Comparison of ENCODE assay signal across 8 cellular contexts in genomic region chr10:114043532-114044250, GRCh38. TPM values are rescaled to one million over a fixed set of nuclear protein-coding genes. Genes with fewer than 3 reads are reported as not detected.
DNase-seq lines count a peak whose midpoint lies in the region; ATAC-seq and TF ChIP-seq lines count a peak whose summit lies in the region.

Gene ADRB1, plus strand, starts transcription at chr10:114043866. Its CDS starts 267 bp downstream, at chr10:114044133.

- peaks cover 8% of the 10 kb centered on the region for H3K9me3 ChIP-seq in BLaER1
- H3K9me3 ChIP-seq in gastrocnemius medialis = no peaks in the 10 kb centered on the region

- peak within 1 kb of the TSS; percentile 90 for H3K4me2 ChIP-seq in BLaER1

- TF ChIP-seq CTCF in MCF 10A (IDR thresholded peaks at IDR 0.05; ENCODE audit: unreplicated experiment) (no peak), gastrocnemius medialis (IDR thresholded peaks at IDR 0.05 in 4 of 5, conservative IDR thresholded peaks at IDR 0.05 in 1 of 5) (no peak)

- intact Hi-C loops in MCF 10A (cut with micrococcal nuclease) = no loop called here
- intact Hi-C loops in gastrocnemius medialis (cut with DNase I; ENCODE audit: low total_unique reads) = no loop called here

- peak within 1 kb of the TSS; percentile 67 for H3K9ac ChIP-seq in BLaER1

- H3K4me1 ChIP-seq in BLaER1 (peaks cover 15% of the 10 kb centered on the region; the same call in 1 of the 2 replicates), gastrocnemius medialis (peaks cover 6% of the 10 kb centered on the region in 2 donors)

- H3K27ac ChIP-seq in BLaER1 = peak within 1 kb of the TSS; percentile 59
- H3K27ac ChIP-seq in gastrocnemius medialis = peak within 1 kb of the TSS in 1 of 4 donors; percentile 35

- no peaks in the 10 kb centered on the region for H3K36me3 Mint-ChIP-seq in MCF 10A (ENCODE audit: insufficient read depth, unreplicated experiment)

- H3K4me3 ChIP-seq in BLaER1 (peak within 1 kb of the TSS; percentile 74), gastrocnemius medialis (peak within 1 kb of the TSS; percentile 51 to 57 (median 52))

- DNase-seq in GM19238 (ENCODE audit: insufficient read length, low spot score) = peak; percentile 55
- peak; percentile 93 for DNase-seq in HuH-7.5 (ENCODE audit: low spot score)
- peak; percentile 28 for DNase-seq in SK-N-DZ (ENCODE audit: low spot score)
- DNase-seq in MCF 10A (ENCODE audit: unreplicated experiment) = peak; percentile 64
- peak; percentile 88 for DNase-seq in iPS-NIHi11 (ENCODE audit: low spot score)
- peak; percentile 61 to 68 for DNase-seq in gastrocnemius medialis
- no peak for DNase-seq in GDM1 (lab: John Stamatoyannopoulos, UW)

- CTCF ChIA-PET in MCF 10A (lab: Yijun Ruan, JAX) = interaction anchor here (0.6 to 1.6 kb wide), 2 partner anchors 25 to 336 kb away, joined by 3 to 4 read pairs; no protein-coding TSS in a partner anchor

- no peak within 1 kb of the TSS for H3K27ac Mint-ChIP-seq in MCF 10A (ENCODE audit: low read depth, unreplicated experiment)

- H3K4me1 Mint-ChIP-seq in MCF 10A (ENCODE audit: insufficient read depth, unreplicated experiment) = no peaks in the 10 kb centered on the region

- peak; percentile 24 to 51 for ATAC-seq in gastrocnemius medialis

- in situ Hi-C loops in gastrocnemius medialis (cut with MboI; ENCODE audit: low sequenced_read_pairs in 4 of 4) = no loop called here

- peak within 1 kb of the TSS; percentile 74 for H3K4me3 Mint-ChIP-seq in MCF 10A (ENCODE audit: unreplicated experiment)

- no peaks in the 10 kb centered on the region for H3K36me3 ChIP-seq in BLaER1
- H3K36me3 ChIP-seq in gastrocnemius medialis = no peaks in the 10 kb centered on the region

- no TSS peak for BruUV-seq in MCF 10A (replicated peaks; lab: Mats Ljungman, UMichigan)

- POLR2A ChIA-PET in MCF 10A (lab: Yijun Ruan, JAX) = interaction anchor here (0.7 to 1.7 kb wide), 7 partner anchors 7 to 576 kb away, joined by 3 to 7 read pairs (median 3); no protein-coding TSS in a partner anchor

- H3K9me3 Mint-ChIP-seq in MCF 10A (ENCODE audit: unreplicated experiment) = no peaks in the 10 kb centered on the region

- peak; percentile 16 to 24 for TF ChIP-seq POLR2A in gastrocnemius medialis (IDR thresholded peaks at IDR 0.05)

- no peaks in the 10 kb centered on the region for H3K27me3 Mint-ChIP-seq in MCF 10A (ENCODE audit: insufficient read depth, unreplicated experiment)

- 0 out of 2 replicates have a peak, but pooled peaks cover 5% of the 10 kb centered on the region for H4K20me1 ChIP-seq in BLaER1

- H3K27me3 ChIP-seq in BLaER1 (peaks cover 24% of the 10 kb centered on the region), gastrocnemius medialis (peaks cover 11 to 25% (median 23%) of the 10 kb centered on the region in 3 donors)

RNA-seq across cellular contexts. Expression of gene ADRB1, which starts in this region (rescaled TPM):
- not detected in 2 replicates for polyA plus RNA-seq in SK-N-DZ (2014; cell fraction: cytosol; rRNA removed)
- polyA plus RNA-seq in SK-N-DZ (2014; cell fraction: nucleus; rRNA removed) = not detected in 2 replicates
- total RNA-seq in MCF 10A (2022) = 0.28 and 0.56 TPM in 2 replicates
- under 1 TPM in 3 of 4 donors, not detected in 1; 0.13 to 0.66 (median 0.18) TPM for total RNA-seq in gastrocnemius medialis

Comparison
In these comparisons a context has a peak if more than half of its experiments do, and no peak if none do; other contexts are left out.
1. Peak in DNase-seq in MCF 10A; RNA of the gene not detected or under 1 TPM.
2. Peak in DNase-seq, ATAC-seq and H3K4me3 ChIP-seq in gastrocnemius medialis; RNA of the gene not detected or under 1 TPM.